ENCODE assay signal across 1 cellular context in the genomic region with DNA sequence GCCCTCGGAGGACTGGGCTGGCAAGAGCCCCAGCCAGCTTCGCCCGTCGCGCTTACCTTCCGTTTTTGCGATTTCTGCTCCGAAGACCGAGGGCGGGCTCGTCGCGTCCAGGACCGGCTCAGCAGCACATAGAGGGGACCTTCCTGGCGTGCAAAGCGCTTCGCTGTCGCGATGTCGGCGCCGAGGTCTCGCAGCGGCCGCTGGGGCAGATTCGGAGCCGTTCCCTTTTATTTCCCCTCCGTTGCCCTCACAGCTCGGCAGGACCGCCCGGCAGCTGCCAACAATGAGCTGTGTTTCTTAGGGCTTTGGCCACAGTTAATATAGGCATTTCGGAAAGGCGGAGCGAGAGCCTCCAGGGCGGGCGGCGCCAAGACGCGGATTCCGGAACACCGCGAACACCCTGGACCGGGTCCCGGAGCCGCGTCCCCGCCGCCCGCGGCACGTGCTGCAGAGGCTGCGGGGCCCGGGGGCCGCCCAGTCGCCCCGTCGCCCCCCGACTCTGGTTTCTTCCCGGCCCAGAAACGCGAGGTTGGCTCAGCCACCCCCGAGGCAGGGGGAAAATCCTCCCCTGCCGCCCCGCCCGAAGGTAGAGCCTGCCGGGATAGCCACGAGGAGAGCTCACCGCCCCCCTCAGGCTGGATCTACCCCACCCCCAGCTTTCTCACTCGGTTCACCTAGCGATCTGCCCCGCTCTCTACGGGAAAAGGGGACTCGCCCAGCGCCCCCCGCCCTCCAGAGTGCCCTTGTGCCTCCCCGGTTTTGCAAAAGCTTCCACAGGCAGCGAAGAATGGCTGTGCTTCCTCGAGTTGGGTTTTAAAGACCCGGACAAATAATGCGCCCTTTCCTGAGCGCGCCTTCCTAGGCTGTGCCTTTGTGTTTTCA.
TF ChIP-seq lines count a peak whose summit lies in the region.

A gene with protein sequence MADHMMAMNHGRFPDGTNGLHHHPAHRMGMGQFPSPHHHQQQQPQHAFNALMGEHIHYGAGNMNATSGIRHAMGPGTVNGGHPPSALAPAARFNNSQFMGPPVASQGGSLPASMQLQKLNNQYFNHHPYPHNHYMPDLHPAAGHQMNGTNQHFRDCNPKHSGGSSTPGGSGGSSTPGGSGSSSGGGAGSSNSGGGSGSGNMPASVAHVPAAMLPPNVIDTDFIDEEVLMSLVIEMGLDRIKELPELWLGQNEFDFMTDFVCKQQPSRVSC (minus strand): TSS at position 292 of the 882 bp plus-strand sequence. CDS start 704 bp downstream, outside the sequence.

TF ChIP-seq in WTC11, 78 proteins besides CTCF, POLR2A, EP300 and RAD21 (continued from another document and continues in another):
- TF ChIP-seq, protein P1, sequence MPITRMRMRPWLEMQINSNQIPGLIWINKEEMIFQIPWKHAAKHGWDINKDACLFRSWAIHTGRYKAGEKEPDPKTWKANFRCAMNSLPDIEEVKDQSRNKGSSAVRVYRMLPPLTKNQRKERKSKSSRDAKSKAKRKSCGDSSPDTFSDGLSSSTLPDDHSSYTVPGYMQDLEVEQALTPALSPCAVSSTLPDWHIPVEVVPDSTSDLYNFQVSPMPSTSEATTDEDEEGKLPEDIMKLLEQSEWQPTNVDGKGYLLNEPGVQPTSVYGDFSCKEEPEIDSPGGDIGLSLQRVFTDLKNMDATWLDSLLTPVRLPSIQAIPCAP (CRISPR knock-in tag; IDR thresholded peaks at IDR 0.05) = peak; percentile 24; the same call in 1 of the 2 replicates
- TF ChIP-seq NR1H2 (CRISPR knock-in tag; IDR thresholded peaks at IDR 0.05) (no peak), SP1 (CRISPR knock-in tag; conservative IDR thresholded peaks at IDR 0.05) (peak; percentile 84), JUN (CRISPR knock-in tag; IDR thresholded peaks at IDR 0.05) (no peak), ZNF671 (CRISPR knock-in tag; IDR thresholded peaks at IDR 0.05) (no peak), RELA (CRISPR knock-in tag; IDR thresholded peaks at IDR 0.05; ENCODE audit: borderline replicate concordance) (no peak), ELF4 (CRISPR knock-in tag; IDR thresholded peaks at IDR 0.05; ENCODE audit: low read depth) (no peak), PRRX2 (CRISPR knock-in tag; IDR thresholded peaks at IDR 0.05) (no peak), JAZF1 (CRISPR knock-in tag; IDR thresholded peaks at IDR 0.05) (no peak), ZNF423 (CRISPR knock-in tag; IDR thresholded peaks at IDR 0.05) (no peak), EMX1 (CRISPR knock-in tag; IDR thresholded peaks at IDR 0.05) (no peak), HMGA2 (CRISPR knock-in tag; IDR thresholded peaks at IDR 0.05) (no peak), ATF1 (CRISPR knock-in tag; IDR thresholded peaks at IDR 0.05) (no peak), RORB (CRISPR knock-in tag; IDR thresholded peaks at IDR 0.05) (0 out of 2 replicates have a peak, but pooled peaks have one; percentile 59), CBFB (CRISPR knock-in tag; IDR thresholded peaks at IDR 0.05; ENCODE audit: low read depth) (no peak), SOX15 (CRISPR knock-in tag; IDR thresholded peaks at IDR 0.05) (no peak), FOXK1 (CRISPR knock-in tag; IDR thresholded peaks at IDR 0.05) (peak; percentile 62; the same call in 1 of the 2 replicates), NR2C2 (CRISPR knock-in tag; IDR thresholded peaks at IDR 0.05) (no peak), NR3C1 (CRISPR knock-in tag; conservative IDR thresholded peaks at IDR 0.05; ENCODE audit: low read depth) (no peak), ETV6 (CRISPR knock-in tag; IDR thresholded peaks at IDR 0.05) (peak; percentile 82), GTF2I (CRISPR knock-in tag; conservative IDR thresholded peaks at IDR 0.05) (no peak), TP53 (CRISPR knock-in tag; IDR thresholded peaks at IDR 0.05) (no peak), TEAD4 (CRISPR knock-in tag; IDR thresholded peaks at IDR 0.05) (no peak), ZNF317 (CRISPR knock-in tag; IDR thresholded peaks at IDR 0.05; ENCODE audit: borderline replicate concordance, low read depth) (no peak), CREB1 (CRISPR knock-in tag; IDR thresholded peaks at IDR 0.05) (no peak; the same call in none of the 2 replicates), FOXJ3 (CRISPR knock-in tag; IDR thresholded peaks at IDR 0.05; ENCODE audit: borderline replicate concordance) (no peak), ZNF396 (CRISPR knock-in tag; IDR thresholded peaks at IDR 0.05; ENCODE audit: borderline replicate concordance) (no peak), CREM (CRISPR knock-in tag; IDR thresholded peaks at IDR 0.05) (no peak)
- TF ChIP-seq, protein P2, sequence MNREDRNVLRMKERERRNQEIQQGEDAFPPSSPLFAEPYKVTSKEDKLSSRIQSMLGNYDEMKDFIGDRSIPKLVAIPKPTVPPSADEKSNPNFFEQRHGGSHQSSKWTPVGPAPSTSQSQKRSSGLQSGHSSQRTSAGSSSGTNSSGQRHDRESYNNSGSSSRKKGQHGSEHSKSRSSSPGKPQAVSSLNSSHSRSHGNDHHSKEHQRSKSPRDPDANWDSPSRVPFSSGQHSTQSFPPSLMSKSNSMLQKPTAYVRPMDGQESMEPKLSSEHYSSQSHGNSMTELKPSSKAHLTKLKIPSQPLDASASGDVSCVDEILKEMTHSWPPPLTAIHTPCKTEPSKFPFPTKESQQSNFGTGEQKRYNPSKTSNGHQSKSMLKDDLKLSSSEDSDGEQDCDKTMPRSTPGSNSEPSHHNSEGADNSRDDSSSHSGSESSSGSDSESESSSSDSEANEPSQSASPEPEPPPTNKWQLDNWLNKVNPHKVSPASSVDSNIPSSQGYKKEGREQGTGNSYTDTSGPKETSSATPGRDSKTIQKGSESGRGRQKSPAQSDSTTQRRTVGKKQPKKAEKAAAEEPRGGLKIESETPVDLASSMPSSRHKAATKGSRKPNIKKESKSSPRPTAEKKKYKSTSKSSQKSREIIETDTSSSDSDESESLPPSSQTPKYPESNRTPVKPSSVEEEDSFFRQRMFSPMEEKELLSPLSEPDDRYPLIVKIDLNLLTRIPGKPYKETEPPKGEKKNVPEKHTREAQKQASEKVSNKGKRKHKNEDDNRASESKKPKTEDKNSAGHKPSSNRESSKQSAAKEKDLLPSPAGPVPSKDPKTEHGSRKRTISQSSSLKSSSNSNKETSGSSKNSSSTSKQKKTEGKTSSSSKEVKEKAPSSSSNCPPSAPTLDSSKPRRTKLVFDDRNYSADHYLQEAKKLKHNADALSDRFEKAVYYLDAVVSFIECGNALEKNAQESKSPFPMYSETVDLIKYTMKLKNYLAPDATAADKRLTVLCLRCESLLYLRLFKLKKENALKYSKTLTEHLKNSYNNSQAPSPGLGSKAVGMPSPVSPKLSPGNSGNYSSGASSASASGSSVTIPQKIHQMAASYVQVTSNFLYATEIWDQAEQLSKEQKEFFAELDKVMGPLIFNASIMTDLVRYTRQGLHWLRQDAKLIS (CRISPR knock-in tag; IDR thresholded peaks at IDR 0.05; ENCODE audit: borderline replicate concordance) = peak; percentile 83; the same call in 1 of the 2 replicates
- TF ChIP-seq, protein P3, sequence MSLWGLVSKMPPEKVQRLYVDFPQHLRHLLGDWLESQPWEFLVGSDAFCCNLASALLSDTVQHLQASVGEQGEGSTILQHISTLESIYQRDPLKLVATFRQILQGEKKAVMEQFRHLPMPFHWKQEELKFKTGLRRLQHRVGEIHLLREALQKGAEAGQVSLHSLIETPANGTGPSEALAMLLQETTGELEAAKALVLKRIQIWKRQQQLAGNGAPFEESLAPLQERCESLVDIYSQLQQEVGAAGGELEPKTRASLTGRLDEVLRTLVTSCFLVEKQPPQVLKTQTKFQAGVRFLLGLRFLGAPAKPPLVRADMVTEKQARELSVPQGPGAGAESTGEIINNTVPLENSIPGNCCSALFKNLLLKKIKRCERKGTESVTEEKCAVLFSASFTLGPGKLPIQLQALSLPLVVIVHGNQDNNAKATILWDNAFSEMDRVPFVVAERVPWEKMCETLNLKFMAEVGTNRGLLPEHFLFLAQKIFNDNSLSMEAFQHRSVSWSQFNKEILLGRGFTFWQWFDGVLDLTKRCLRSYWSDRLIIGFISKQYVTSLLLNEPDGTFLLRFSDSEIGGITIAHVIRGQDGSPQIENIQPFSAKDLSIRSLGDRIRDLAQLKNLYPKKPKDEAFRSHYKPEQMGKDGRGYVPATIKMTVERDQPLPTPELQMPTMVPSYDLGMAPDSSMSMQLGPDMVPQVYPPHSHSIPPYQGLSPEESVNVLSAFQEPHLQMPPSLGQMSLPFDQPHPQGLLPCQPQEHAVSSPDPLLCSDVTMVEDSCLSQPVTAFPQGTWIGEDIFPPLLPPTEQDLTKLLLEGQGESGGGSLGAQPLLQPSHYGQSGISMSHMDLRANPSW (CRISPR knock-in tag; conservative IDR thresholded peaks at IDR 0.05; ENCODE audit: low read depth) = no peak
- TF ChIP-seq, protein P4, sequence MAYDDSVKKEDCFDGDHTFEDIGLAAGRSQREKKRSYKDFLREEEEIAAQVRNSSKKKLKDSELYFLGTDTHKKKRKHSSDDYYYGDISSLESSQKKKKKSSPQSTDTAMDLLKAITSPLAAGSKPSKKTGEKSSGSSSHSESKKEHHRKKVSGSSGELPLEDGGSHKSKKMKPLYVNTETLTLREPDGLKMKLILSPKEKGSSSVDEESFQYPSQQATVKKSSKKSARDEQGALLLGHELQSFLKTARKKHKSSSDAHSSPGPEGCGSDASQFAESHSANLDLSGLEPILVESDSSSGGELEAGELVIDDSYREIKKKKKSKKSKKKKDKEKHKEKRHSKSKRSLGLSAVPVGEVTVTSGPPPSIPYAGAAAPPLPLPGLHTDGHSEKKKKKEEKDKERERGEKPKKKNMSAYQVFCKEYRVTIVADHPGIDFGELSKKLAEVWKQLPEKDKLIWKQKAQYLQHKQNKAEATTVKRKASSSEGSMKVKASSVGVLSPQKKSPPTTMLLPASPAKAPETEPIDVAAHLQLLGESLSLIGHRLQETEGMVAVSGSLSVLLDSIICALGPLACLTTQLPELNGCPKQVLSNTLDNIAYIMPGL (CRISPR knock-in tag; IDR thresholded peaks at IDR 0.05) = peak; percentile 72; the same call in 1 of the 2 replicates
- TF ChIP-seq, protein P5, sequence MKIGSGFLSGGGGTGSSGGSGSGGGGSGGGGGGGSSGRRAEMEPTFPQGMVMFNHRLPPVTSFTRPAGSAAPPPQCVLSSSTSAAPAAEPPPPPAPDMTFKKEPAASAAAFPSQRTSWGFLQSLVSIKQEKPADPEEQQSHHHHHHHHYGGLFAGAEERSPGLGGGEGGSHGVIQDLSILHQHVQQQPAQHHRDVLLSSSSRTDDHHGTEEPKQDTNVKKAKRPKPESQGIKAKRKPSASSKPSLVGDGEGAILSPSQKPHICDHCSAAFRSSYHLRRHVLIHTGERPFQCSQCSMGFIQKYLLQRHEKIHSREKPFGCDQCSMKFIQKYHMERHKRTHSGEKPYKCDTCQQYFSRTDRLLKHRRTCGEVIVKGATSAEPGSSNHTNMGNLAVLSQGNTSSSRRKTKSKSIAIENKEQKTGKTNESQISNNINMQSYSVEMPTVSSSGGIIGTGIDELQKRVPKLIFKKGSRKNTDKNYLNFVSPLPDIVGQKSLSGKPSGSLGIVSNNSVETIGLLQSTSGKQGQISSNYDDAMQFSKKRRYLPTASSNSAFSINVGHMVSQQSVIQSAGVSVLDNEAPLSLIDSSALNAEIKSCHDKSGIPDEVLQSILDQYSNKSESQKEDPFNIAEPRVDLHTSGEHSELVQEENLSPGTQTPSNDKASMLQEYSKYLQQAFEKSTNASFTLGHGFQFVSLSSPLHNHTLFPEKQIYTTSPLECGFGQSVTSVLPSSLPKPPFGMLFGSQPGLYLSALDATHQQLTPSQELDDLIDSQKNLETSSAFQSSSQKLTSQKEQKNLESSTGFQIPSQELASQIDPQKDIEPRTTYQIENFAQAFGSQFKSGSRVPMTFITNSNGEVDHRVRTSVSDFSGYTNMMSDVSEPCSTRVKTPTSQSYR (CRISPR knock-in tag; IDR thresholded peaks at IDR 0.05) = peak; percentile 43; the same call in 1 of the 2 replicates
- TF ChIP-seq, protein P6, sequence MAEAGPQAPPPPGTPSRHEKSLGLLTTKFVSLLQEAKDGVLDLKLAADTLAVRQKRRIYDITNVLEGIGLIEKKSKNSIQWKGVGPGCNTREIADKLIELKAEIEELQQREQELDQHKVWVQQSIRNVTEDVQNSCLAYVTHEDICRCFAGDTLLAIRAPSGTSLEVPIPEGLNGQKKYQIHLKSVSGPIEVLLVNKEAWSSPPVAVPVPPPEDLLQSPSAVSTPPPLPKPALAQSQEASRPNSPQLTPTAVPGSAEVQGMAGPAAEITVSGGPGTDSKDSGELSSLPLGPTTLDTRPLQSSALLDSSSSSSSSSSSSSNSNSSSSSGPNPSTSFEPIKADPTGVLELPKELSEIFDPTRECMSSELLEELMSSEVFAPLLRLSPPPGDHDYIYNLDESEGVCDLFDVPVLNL (CRISPR knock-in tag; IDR thresholded peaks at IDR 0.05; ENCODE audit: borderline replicate concordance, low read depth) = 0 out of 2 replicates have a peak, but pooled peaks have one; percentile 55
- TF ChIP-seq, protein P7, sequence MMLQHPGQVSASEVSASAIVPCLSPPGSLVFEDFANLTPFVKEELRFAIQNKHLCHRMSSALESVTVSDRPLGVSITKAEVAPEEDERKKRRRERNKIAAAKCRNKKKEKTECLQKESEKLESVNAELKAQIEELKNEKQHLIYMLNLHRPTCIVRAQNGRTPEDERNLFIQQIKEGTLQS (CRISPR knock-in tag; conservative IDR thresholded peaks at IDR 0.05) = no peak
- TF ChIP-seq, protein P8, sequence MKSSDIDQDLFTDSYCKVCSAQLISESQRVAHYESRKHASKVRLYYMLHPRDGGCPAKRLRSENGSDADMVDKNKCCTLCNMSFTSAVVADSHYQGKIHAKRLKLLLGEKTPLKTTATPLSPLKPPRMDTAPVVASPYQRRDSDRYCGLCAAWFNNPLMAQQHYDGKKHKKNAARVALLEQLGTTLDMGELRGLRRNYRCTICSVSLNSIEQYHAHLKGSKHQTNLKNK (CRISPR knock-in tag; IDR thresholded peaks at IDR 0.05) = no peak
- TF ChIP-seq, protein P9, sequence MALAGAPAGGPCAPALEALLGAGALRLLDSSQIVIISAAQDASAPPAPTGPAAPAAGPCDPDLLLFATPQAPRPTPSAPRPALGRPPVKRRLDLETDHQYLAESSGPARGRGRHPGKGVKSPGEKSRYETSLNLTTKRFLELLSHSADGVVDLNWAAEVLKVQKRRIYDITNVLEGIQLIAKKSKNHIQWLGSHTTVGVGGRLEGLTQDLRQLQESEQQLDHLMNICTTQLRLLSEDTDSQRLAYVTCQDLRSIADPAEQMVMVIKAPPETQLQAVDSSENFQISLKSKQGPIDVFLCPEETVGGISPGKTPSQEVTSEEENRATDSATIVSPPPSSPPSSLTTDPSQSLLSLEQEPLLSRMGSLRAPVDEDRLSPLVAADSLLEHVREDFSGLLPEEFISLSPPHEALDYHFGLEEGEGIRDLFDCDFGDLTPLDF (CRISPR knock-in tag; IDR thresholded peaks at IDR 0.05) = no peak; the same call in none of the 2 replicates
- TF ChIP-seq, protein P10, sequence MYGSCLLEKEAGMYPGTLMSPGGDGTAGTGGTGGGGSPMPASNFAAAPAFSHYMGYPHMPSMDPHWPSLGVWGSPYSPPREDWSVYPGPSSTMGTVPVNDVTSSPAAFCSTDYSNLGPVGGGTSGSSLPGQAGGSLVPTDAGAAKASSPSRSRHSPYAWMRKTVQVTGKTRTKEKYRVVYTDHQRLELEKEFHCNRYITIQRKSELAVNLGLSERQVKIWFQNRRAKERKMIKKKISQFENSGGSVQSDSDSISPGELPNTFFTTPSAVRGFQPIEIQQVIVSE (CRISPR knock-in tag; IDR thresholded peaks at IDR 0.05; ENCODE audit: borderline replicate concordance) = peak; percentile 35; the same call in 1 of the 2 replicates
